Comparison of ENCODE assay signal across 16 cellular contexts in genomic region chr15:61893146-61893545, GRCh38.
DNase-seq lines count a peak whose midpoint lies in the region; ATAC-seq, FAIRE-seq and TF ChIP-seq lines count a peak whose summit lies in the region.
"Had no signal": no experiment of that assay in that cellular context is flagged by ENCODE, and none has a peak within 500 bp of the region (broad histone marks: within the 10 kb centered on the region; RNA-seq: fewer than 3 reads in every experiment).

No MANE protein-coding gene starts in this region.

- H3K79me2 ChIP-seq in GM12878 (ENCODE audit: control insufficient read depth, insufficient read depth, low read length) = no peaks in the 10 kb centered on the region

- TF ChIP-seq POLR2A in A549 (IDR thresholded peaks at IDR 0.05; ENCODE audit: low read length) (no peak), GM12878 (IDR thresholded peaks at IDR 0.05; ENCODE audit: low read depth, low read length) (no peak)

- H3K9me3 ChIP-seq in A549 (peaks cover 21% of the 10 kb centered on the region), BLaER1 (peaks cover 38% of the 10 kb centered on the region), GM12878 (replicated peaks; ENCODE audit: control insufficient read depth, insufficient read depth, low read length) (peaks cover 4% of the 10 kb centered on the region; the same call in 2 of the 3 replicates)

- intact Hi-C loops in GM12878 (cut with micrococcal nuclease; ENCODE audit: unreplicated experiment) = no loop called here

- H3K4me2 ChIP-seq in A549 (no peak overlapping the region), BLaER1 (no peak overlapping the region), GM12878 (ENCODE audit: control insufficient read depth, insufficient read depth) (no peak overlapping the region)
- H3K4me2 ChIP-seq: BLaER1 treated with 17β-estradiol and CSF1 and Interleukin-3, amounts not matched to agents 10 nM and 100 nM had no signal

- H3K4me1 ChIP-seq in A549 (peaks cover 9% of the 10 kb centered on the region; the same call in 2 of the 3 replicates), BLaER1 (no peaks in the 10 kb centered on the region), GM12878 (ENCODE audit: control insufficient read depth, insufficient read depth, low read length) (no peaks in the 10 kb centered on the region)
- H3K4me1 ChIP-seq: BLaER1 treated with 17β-estradiol and CSF1 and Interleukin-3, amounts not matched to agents 10 nM and 100 nM had no signal

- no peak overlapping the region for H3K4me3 ChIP-seq in A549
- H3K4me3 ChIP-seq in BLaER1 = 0 out of 2 replicates have a peak overlapping the region, but pooled peaks have one; percentile 33
- H3K4me3 ChIP-seq in GM12878 = no peak overlapping the region
- H3K4me3 ChIP-seq: BLaER1 treated with 17β-estradiol and CSF1 and Interleukin-3, amounts not matched to agents 10 nM and 100 nM; HAP-1 had no signal

- FAIRE-seq in A549 (lab: Jason Lieb, UNC) (peak; percentile 23), GM12878 (lab: Jason Lieb, UNC) (no peak)
- FAIRE-seq: D721Med, H54 had no signal

- no peak for DNase-seq in A549 (ENCODE audit: low read depth in 1 of 2, low spot score in 1 of 2)
- DNase-seq in GM12878 (ENCODE audit: low read depth, low spot score) = no peak
- DNase-seq in activated CD4-positive, alpha-beta T cell treated with anti-CD3 and anti-CD28 coated beads, Interleukin-2, amount 50 U/mL, for 4 hours = no peak
- no peak for DNase-seq in DMS53 treated with DMSO at 0.1 percent for 48 hours (lab: John Stamatoyannopoulos, UW; ENCODE audit: unreplicated experiment)
- DNase-seq: CD4-positive, alpha-beta T cell; CD8-positive, alpha-beta memory T cell; DMS 273 treated with DMSO at 0.1 percent for 48 hours; DMS79 treated with DMSO at 0.1 percent for 48 hours; GF-D8; GOT3 had no signal

- in situ Hi-C loops in GM12878 (cut with MboI) = no loop called here

- SMC1A ChIA-PET in GM12878 (lab: Charles Lee; ENCODE audit: uncharacterized antibody, unreplicated experiment) = no interaction called here

- H2AFZ ChIP-seq in GM12878 (ENCODE audit: control insufficient read depth, low read depth, low read length) = no peak overlapping the region

- RAD21 ChIA-PET in GM12878 (lab: Charles Lee; ENCODE audit: unreplicated experiment) = no interaction called here

- TF ChIP-seq RAD21 in A549 (conservative IDR thresholded peaks at IDR 0.05 in 1 of 2, IDR thresholded peaks at IDR 0.05 in 1 of 2) = no peak
- no peak for TF ChIP-seq RAD21 in GM12878 (IDR thresholded peaks at IDR 0.05; ENCODE audit: insufficient read depth, low read depth, low read length)

- POLR2A ChIA-PET in A549 (lab: Yijun Ruan, JAX) = no interaction called here
- POLR2A ChIA-PET in GM12878 (lab: Charles Lee) = no interaction called here

- H3K27me3 ChIP-seq in BLaER1 = no peaks in the 10 kb centered on the region
- no peaks in the 10 kb centered on the region for H3K27me3 ChIP-seq in GM12878 (replicated peaks in 1 of 2; ENCODE audit: control insufficient read depth in 2 of 2, insufficient read depth in 2 of 2, low read length in 1 of 2)
- H3K27me3 ChIP-seq: BLaER1 treated with 17β-estradiol and CSF1 and Interleukin-3, amounts not matched to agents 10 nM and 100 nM had no signal

- H3K36me3 ChIP-seq in BLaER1 (peaks cover 64% of the 10 kb centered on the region), GM12878 (ENCODE audit: control insufficient read depth in 2 of 2, insufficient read depth in 2 of 2, low read length in 1 of 2) (peaks cover 0 to 6% of the 10 kb centered on the region in 2 experiments; a peak in 2 of 4 replicates)
- H3K36me3 ChIP-seq: HAP-1 had no signal

- H3K9ac ChIP-seq in BLaER1 = no peak overlapping the region
- no peak overlapping the region for H3K9ac ChIP-seq in GM12878 (ENCODE audit: control insufficient read depth, insufficient read depth, low read length)
- H3K9ac ChIP-seq: BLaER1 treated with 17β-estradiol and CSF1 and Interleukin-3, amounts not matched to agents 10 nM and 100 nM had no signal

- ATAC-seq in A549 (no peak), GM12878 (no peak), HG03571 (IDR thresholded peaks at IDR 0.05; ENCODE audit: unreplicated experiment) (no peak)

- no TSS peak for BruUV-seq in GM12878 (replicated peaks; lab: Mats Ljungman, UMichigan)

- TF ChIP-seq EP300 in A549 (IDR thresholded peaks at IDR 0.05) = no peak
- no peak for TF ChIP-seq EP300 in GM12878 (IDR thresholded peaks at IDR 0.05; ENCODE audit: borderline replicate concordance in 1 of 2, control insufficient read depth in 1 of 2, low read depth in 2 of 2, low read length in 2 of 2)

- CTCF ChIA-PET in A549 (lab: Yijun Ruan, JAX) = no interaction called here
- CTCF ChIA-PET in GM12878 (lab: Yijun Ruan, JAX) = no interaction called here

- H4K20me1 ChIP-seq in BLaER1 (no peaks in the 10 kb centered on the region), GM12878 (ENCODE audit: control insufficient read depth, insufficient read depth) (no peaks in the 10 kb centered on the region)

- TF ChIP-seq CTCF in A549 (IDR thresholded peaks at IDR 0.05) (no peak), GM12878 (IDR thresholded peaks at IDR 0.05 in 2 of 3, conservative IDR thresholded peaks at IDR 0.05 in 1 of 3; ENCODE audit: control insufficient read depth in 2 of 3, extremely low read depth in 1 of 3, insufficient read depth in 1 of 3, low read depth in 3 of 3, low read length in 3 of 3) (no peak)

- H3K27ac ChIP-seq in A549 (no peak overlapping the region), BLaER1 (no peak overlapping the region), GM12878 (ENCODE audit: control insufficient read depth, insufficient read depth) (no peak overlapping the region)
- H3K27ac ChIP-seq: BLaER1 treated with 17β-estradiol and CSF1 and Interleukin-3, amounts not matched to agents 10 nM and 100 nM had no signal

TF ChIP-seq in A549, 52 proteins besides CTCF, POLR2A, EP300 and RAD21 (continues in another document):
- TF ChIP-seq KDM1A (IDR thresholded peaks at IDR 0.05; ENCODE audit: low read depth) (no peak), GATA3 (IDR thresholded peaks at IDR 0.05; ENCODE audit: borderline replicate concordance) (no peak), NPAS2 (CRISPR knock-in tag; IDR thresholded peaks at IDR 0.05; ENCODE audit: borderline replicate concordance) (no peak), CHD4 (IDR thresholded peaks at IDR 0.05; ENCODE audit: borderline replicate concordance) (no peak), MYC (IDR thresholded peaks at IDR 0.05; ENCODE audit: borderline replicate concordance, low read length) (no peak), MAFK (IDR thresholded peaks at IDR 0.05; ENCODE audit: partially characterized antibody) (no peak), BCL3 (IDR thresholded peaks at IDR 0.05) (no peak), SMC3 (IDR thresholded peaks at IDR 0.05) (no peak), PHF8 (IDR thresholded peaks at IDR 0.05; ENCODE audit: borderline replicate concordance, low read depth) (no peak)
- TF ChIP-seq, protein P1, sequence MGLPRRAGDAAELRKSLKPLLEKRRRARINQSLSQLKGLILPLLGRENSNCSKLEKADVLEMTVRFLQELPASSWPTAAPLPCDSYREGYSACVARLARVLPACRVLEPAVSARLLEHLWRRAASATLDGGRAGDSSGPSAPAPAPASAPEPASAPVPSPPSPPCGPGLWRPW (IDR thresholded peaks at IDR 0.05) = no peak

TF ChIP-seq in GM12878, 131 proteins besides CTCF, POLR2A, EP300 and RAD21:
- peak; percentile 70; the same call in 1 of the 2 replicates for TF ChIP-seq CBX5 (IDR thresholded peaks at IDR 0.05; ENCODE audit: low read depth)
- TF ChIP-seq RB1 (IDR thresholded peaks at IDR 0.05; ENCODE audit: borderline replicate concordance) = no peak
- TF ChIP-seq, protein P2, sequence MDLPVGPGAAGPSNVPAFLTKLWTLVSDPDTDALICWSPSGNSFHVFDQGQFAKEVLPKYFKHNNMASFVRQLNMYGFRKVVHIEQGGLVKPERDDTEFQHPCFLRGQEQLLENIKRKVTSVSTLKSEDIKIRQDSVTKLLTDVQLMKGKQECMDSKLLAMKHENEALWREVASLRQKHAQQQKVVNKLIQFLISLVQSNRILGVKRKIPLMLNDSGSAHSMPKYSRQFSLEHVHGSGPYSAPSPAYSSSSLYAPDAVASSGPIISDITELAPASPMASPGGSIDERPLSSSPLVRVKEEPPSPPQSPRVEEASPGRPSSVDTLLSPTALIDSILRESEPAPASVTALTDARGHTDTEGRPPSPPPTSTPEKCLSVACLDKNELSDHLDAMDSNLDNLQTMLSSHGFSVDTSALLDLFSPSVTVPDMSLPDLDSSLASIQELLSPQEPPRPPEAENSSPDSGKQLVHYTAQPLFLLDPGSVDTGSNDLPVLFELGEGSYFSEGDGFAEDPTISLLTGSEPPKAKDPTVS (IDR thresholded peaks at IDR 0.05; ENCODE audit: low read depth, low read length) = no peak
- no peak for TF ChIP-seq HDAC6 (IDR thresholded peaks at IDR 0.05; ENCODE audit: unreplicated experiment)
- no peak for TF ChIP-seq MLLT1 (IDR thresholded peaks at IDR 0.05)
- no peak for TF ChIP-seq YY1 (IDR thresholded peaks at IDR 0.05; ENCODE audit: low read depth, low read length)
- TF ChIP-seq SP1 (IDR thresholded peaks at IDR 0.05; ENCODE audit: low read depth, low read length) = no peak
